ENCODE assay signal across 18 cellular contexts in genomic region chr14:46747253-46747652, GRCh38.
"Had no signal": no experiment of that assay in that cellular context is flagged by ENCODE, and none has a peak within 500 bp of the region (broad histone marks: within the 10 kb centered on the region; RNA-seq: fewer than 3 reads in every experiment).

No MANE protein-coding gene starts in this region.

- H3K27ac ChIP-seq: colonic mucosa, esophagus muscularis mucosa, foreskin keratinocyte, gastrocnemius medialis, heart right ventricle, left lung, lower lobe of right lung had no signal

- ATAC-seq: foreskin keratinocyte, gastrocnemius medialis, heart right ventricle, left cardiac atrium, left lung, left ventricle myocardium superior, lower lobe of right lung had no signal

- H3K36me3 ChIP-seq: colonic mucosa, esophagus muscularis mucosa, gastrocnemius medialis, heart right ventricle, left lung, lower lobe of right lung had no signal

- H3K27me3 ChIP-seq: colonic mucosa, esophagus muscularis mucosa, foreskin keratinocyte, gastrocnemius medialis, heart right ventricle, left lung had no signal

- H3K4me1 ChIP-seq: colonic mucosa, esophagus muscularis mucosa, foreskin keratinocyte, gastrocnemius medialis, heart right ventricle, left lung, lower lobe of right lung had no signal

- H3K9me3 ChIP-seq: colonic mucosa, esophagus muscularis mucosa, gastrocnemius medialis, heart right ventricle, lower lobe of right lung had no signal

- H3K4me3 ChIP-seq: colonic mucosa, esophagus muscularis mucosa, gastrocnemius medialis, heart right ventricle, left lung, lower lobe of right lung had no signal

- DNase-seq: colonic mucosa; cortex of kidney; effector CD4-positive, alpha-beta T cell; effector memory CD4-positive, alpha-beta T cell; foreskin keratinocyte; gastrocnemius medialis; glutamatergic neuron; head of caudate nucleus; heart right ventricle; hypothalamus; immature natural killer cell; left cardiac atrium; left lung; left ventricle myocardium superior; lower lobe of right lung; mesendoderm; midbrain had no signal
